Comparison of ENCODE assay signal across 8 cellular contexts in the genomic region with DNA sequence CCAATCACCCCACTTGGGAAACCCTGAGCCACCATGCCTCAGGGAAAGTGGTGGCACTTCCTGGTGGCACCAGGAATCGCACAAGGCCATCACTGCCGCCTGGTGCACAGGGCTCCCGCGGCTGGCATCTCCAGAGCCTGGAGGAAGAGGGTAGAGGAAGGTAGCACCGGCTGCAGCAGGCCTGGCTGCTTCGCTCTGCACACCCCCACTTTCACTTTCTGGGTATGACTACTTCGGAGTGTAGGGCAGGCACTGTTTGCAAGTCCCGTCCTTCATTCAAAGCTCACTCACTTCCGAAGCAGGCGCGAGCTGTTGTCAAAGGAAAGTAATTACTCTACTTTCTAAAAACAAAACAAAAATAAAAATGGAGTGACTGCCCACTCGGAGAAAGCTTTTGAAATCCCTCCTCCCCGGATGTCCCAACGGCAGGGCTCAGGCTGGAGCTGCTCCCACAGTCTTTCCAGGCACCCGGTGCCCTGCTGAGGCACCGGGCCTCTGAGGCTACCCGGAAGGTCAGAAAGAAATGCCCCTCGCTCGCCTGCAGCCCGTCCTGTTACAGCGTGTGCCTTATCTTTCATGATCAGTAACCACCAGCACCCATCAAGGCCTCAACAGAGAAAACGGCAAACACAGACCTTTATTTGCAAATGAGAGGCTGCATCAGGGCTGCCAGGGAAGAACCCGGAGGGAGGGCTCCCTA. TPM values are rescaled to one million over a fixed set of nuclear protein-coding genes. Genes with fewer than 3 reads are reported as not detected.
DNase-seq lines count a peak whose midpoint lies in the region; ATAC-seq lines count a peak whose summit lies in the region.

No MANE protein-coding gene starts in this region.

- H3K4me1 Mint-ChIP-seq in activated CD4-positive, alpha-beta T cell treated with anti-CD3 and anti-CD28 coated beads, Interleukin-2, amount 10 ng/mL, durations not matched to agents 24 days and 14 days, result peaks cover 26% of the 10 kb centered on the region
- H3K4me1 Mint-ChIP-seq in stimulated activated naive CD8-positive, alpha-beta T cell treated with anti-CD3 and anti-CD28 coated beads, Interleukin-15, amount 100 ng/mL, for 72 hours, result peaks cover 59% of the 10 kb centered on the region

- H3K36me3 ChIP-seq in effector memory CD4-positive, alpha-beta T cell (ENCODE audit: control insufficient read depth, insufficient read depth, low read length), result no peaks in the 10 kb centered on the region
- H3K36me3 ChIP-seq in muscle layer of duodenum (ENCODE audit: control insufficient read depth in 1 of 2, insufficient read depth in 2 of 2, low read length in 2 of 2), result no peaks in the 10 kb centered on the region

- intact Hi-C loops in activated CD4-positive, alpha-beta T cell treated with anti-CD3 and anti-CD28 coated beads, Interleukin-2, amount 10 ng/mL, durations not matched to agents 24 days and 14 days (cut with micrococcal nuclease), result no loop called here

- H3K9me3 Mint-ChIP-seq in activated CD4-positive, alpha-beta T cell treated with anti-CD3 and anti-CD28 coated beads, Interleukin-2, amount 10 ng/mL, durations not matched to agents 24 days and 14 days, result no peaks in the 10 kb centered on the region
- H3K9me3 Mint-ChIP-seq in stimulated activated naive CD8-positive, alpha-beta T cell treated with anti-CD3 and anti-CD28 coated beads, Interleukin-15, amount 100 ng/mL, for 72 hours, result no peaks in the 10 kb centered on the region

- peak overlapping the region; percentile 95 for H3K4me3 Mint-ChIP-seq in activated CD4-positive, alpha-beta T cell treated with anti-CD3 and anti-CD28 coated beads, Interleukin-2, amount 10 ng/mL, durations not matched to agents 24 days and 14 days
- peak overlapping the region; percentile 94 for H3K4me3 Mint-ChIP-seq in stimulated activated naive CD8-positive, alpha-beta T cell treated with anti-CD3 and anti-CD28 coated beads, Interleukin-15, amount 100 ng/mL, for 72 hours

- peak overlapping the region; percentile 56 for H3K4me3 ChIP-seq in effector memory CD4-positive, alpha-beta T cell (ENCODE audit: insufficient read depth, low read depth, low read length, poor library complexity, severe bottlenecking)
- H3K4me3 ChIP-seq in muscle layer of duodenum (ENCODE audit: low read depth in 1 of 2, low read length in 2 of 2), result peak overlapping the region; percentile 79 to 84

- H3K36me3 Mint-ChIP-seq in activated CD4-positive, alpha-beta T cell treated with anti-CD3 and anti-CD28 coated beads, Interleukin-2, amount 10 ng/mL, durations not matched to agents 24 days and 14 days (ENCODE audit: low read depth), result peaks cover 2% of the 10 kb centered on the region

- peak; percentile 31 for ATAC-seq in GM18498 (IDR thresholded peaks at IDR 0.05; ENCODE audit: unreplicated experiment)
- ATAC-seq in stimulated activated naive CD8-positive, alpha-beta T cell treated with anti-CD3 and anti-CD28 coated beads, Interleukin-15, amount 100 ng/mL, for 72 hours, result peak; percentile 61
- ATAC-seq in GM19455 (IDR thresholded peaks at IDR 0.05; ENCODE audit: unreplicated experiment), result no peak

- peaks cover 27% of the 10 kb centered on the region for H3K4me1 ChIP-seq in effector memory CD4-positive, alpha-beta T cell (ENCODE audit: control insufficient read depth, insufficient read depth, low read length, poor library complexity, severe bottlenecking)
- H3K4me1 ChIP-seq in muscle layer of duodenum (ENCODE audit: control insufficient read depth in 1 of 2, insufficient read depth in 2 of 2, low read length in 2 of 2), result peaks cover 7 to 53% of the 10 kb centered on the region in 2 donors

- H3K27me3 Mint-ChIP-seq in activated CD4-positive, alpha-beta T cell treated with anti-CD3 and anti-CD28 coated beads, Interleukin-2, amount 10 ng/mL, durations not matched to agents 24 days and 14 days, result peaks cover 17% of the 10 kb centered on the region
- H3K27me3 Mint-ChIP-seq in stimulated activated naive CD8-positive, alpha-beta T cell treated with anti-CD3 and anti-CD28 coated beads, Interleukin-15, amount 100 ng/mL, for 72 hours, result peaks cover 17% of the 10 kb centered on the region

- DNase-seq in LHCN-M2 (ENCODE audit: low read depth) (peak; percentile 68), DMS 273 treated with DMSO at 0.1 percent for 48 hours (lab: John Stamatoyannopoulos, UW) (no peak)
- DNase-seq in activated CD4-positive, alpha-beta T cell treated with anti-CD3 and anti-CD28 coated beads, Interleukin-2, amount 10 ng/mL, durations not matched to agents 24 days and 14 days, result peak; percentile 91
- DNase-seq in effector memory CD4-positive, alpha-beta T cell, result peak in 2 of 3 donors; percentile 17 to 21
- peak; percentile 60 to 76 for DNase-seq in stimulated activated naive CD8-positive, alpha-beta T cell treated with anti-CD3 and anti-CD28 coated beads, Interleukin-15, amount 100 ng/mL, for 72 hours

- peak overlapping the region; percentile 50 for H3K27ac ChIP-seq in effector memory CD4-positive, alpha-beta T cell (ENCODE audit: insufficient read depth, low read length, poor library complexity, severe bottlenecking)
- H3K27ac ChIP-seq in muscle layer of duodenum (ENCODE audit: low read length), result peak overlapping the region; percentile 76

- H3K27me3 ChIP-seq in effector memory CD4-positive, alpha-beta T cell (replicated peaks; ENCODE audit: control insufficient read depth, insufficient read depth, low read length, poor library complexity, severe bottlenecking), result peaks cover 4% of the 10 kb centered on the region
- H3K27me3 ChIP-seq in muscle layer of duodenum (ENCODE audit: low read depth, low read length), result no peaks in the 10 kb centered on the region

- peak overlapping the region; percentile 98 for H3K27ac Mint-ChIP-seq in activated CD4-positive, alpha-beta T cell treated with anti-CD3 and anti-CD28 coated beads, Interleukin-2, amount 10 ng/mL, durations not matched to agents 24 days and 14 days
- peak overlapping the region; percentile 90 to 94 for H3K27ac Mint-ChIP-seq in stimulated activated naive CD8-positive, alpha-beta T cell treated with anti-CD3 and anti-CD28 coated beads, Interleukin-15, amount 100 ng/mL, for 72 hours

- H3K9me3 ChIP-seq in effector memory CD4-positive, alpha-beta T cell (ENCODE audit: control insufficient read depth, low read length), result no peaks in the 10 kb centered on the region
- no peaks in the 10 kb centered on the region for H3K9me3 ChIP-seq in muscle layer of duodenum (ENCODE audit: control insufficient read depth in 1 of 2, low read length in 2 of 2)

RNA-seq across cellular contexts. Expression of a gene that starts 2.0 kb away (rescaled TPM):
- total RNA-seq in LHCN-M2 (2014; rRNA removed), result 5.3 and 6.3 TPM in 2 replicates
- polyA plus RNA-seq in LHCN-M2 (2012), result 10.2 TPM
- total RNA-seq in activated CD4-positive, alpha-beta T cell treated with anti-CD3 and anti-CD28 coated beads, Interleukin-2, amount 10 ng/mL, durations not matched to agents 24 days and 14 days, result 32.3 and 40.9 TPM in 2 replicates

RNA-seq across cellular contexts. Expression of a gene that starts 40.6 kb away (rescaled TPM):
- 17.7 and 21.5 TPM in 2 replicates for total RNA-seq in LHCN-M2 (2014; rRNA removed)
- 15.8 TPM for polyA plus RNA-seq in LHCN-M2 (2012)
- total RNA-seq in activated CD4-positive, alpha-beta T cell treated with anti-CD3 and anti-CD28 coated beads, Interleukin-2, amount 10 ng/mL, durations not matched to agents 24 days and 14 days, result 12.6 and 14.9 TPM in 2 replicates
